16 cellular contexts compared by ENCODE assay signal in the genomic region with DNA sequence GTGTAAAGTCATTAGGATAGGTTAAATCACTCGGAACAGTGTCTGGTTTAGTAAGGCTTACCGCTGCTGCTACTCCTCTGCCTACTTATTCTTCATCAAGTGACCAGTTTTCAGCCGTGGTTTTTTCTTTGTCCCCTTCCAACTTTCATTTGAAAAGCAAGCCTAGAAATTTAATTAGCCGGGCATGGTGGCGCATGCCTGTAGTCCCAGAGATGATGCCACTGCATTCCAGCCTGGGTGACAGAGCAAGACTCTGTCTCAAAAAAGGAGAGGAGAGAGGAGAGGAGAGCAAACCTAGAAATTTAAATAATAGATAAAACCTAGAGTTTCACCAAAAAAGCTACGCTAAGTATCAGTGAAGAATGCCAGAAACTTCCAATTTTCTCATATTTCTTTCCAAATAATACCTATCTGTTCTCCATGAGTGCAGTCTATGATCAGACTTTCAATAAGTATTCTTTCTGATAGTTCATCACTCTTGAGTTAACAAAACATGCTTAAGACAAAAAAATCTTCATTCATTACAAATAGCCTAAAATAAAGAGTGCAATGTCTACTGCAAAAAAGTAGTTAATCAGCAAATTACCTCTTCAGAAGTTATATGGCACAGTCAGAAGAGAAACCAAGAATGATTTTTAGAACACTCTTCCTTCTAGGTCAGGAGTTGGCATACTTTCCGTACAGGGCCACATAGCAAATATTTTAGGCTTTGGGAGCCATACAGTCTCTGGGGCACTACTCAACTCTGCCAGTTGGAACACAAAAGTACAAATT. TPM values are rescaled to one million over a fixed set of nuclear protein-coding genes. Genes with fewer than 3 reads are reported as not detected.
DNase-seq lines count a peak whose midpoint lies in the region; ATAC-seq and TF ChIP-seq lines count a peak whose summit lies in the region.
"Had no signal": no experiment of that assay in that cellular context is flagged by ENCODE, and none has a peak within 500 bp of the region (broad histone marks: within the 10 kb centered on the region; RNA-seq: fewer than 3 reads in every experiment).

No MANE protein-coding gene starts in this region.

- H3K9me3 ChIP-seq in ascending aorta (no peaks in the 10 kb centered on the region), sigmoid colon (no peaks in the 10 kb centered on the region)
- H3K9me3 ChIP-seq: SJCRH30 had no signal

- peaks cover 100% of the 10 kb centered on the region for H3K79me2 ChIP-seq in GM23338 (replicated peaks; ENCODE audit: insufficient read depth)

- H3K4me3 ChIP-seq in GM23338 (no peak overlapping the region), ascending aorta (no peak overlapping the region), sigmoid colon (no peak overlapping the region)
- H3K4me3 ChIP-seq: SJCRH30 had no signal

- H3K4me2 ChIP-seq in GM23338: no peak overlapping the region

- no peak for DNase-seq in GM23338 (ENCODE audit: low spot score)
- DNase-seq in ascending aorta (ENCODE audit: low spot score in 2 of 2): no peak
- no peak for DNase-seq in glutamatergic neuron
- DNase-seq in sigmoid colon: no peak
- DNase-seq in GM20000 (ENCODE audit: low spot score): no peak
- DNase-seq in GF-D8 (lab: John Stamatoyannopoulos, UW): no peak
- DNase-seq: activated CD4-positive, alpha-beta T cell treated with anti-CD3 and anti-CD28 coated beads, Interleukin-2, amount 10 ng/mL, durations not matched to agents 24 days and 14 days; activated naive CD8-positive, alpha-beta T cell treated with anti-CD3 and anti-CD28 coated beads, Interleukin-2, amount 10 ng/mL, durations not matched to agents 7 days and 5 days; GDM1; midbrain; NCI-H1105 had no signal

- H3K36me3 Mint-ChIP-seq in GM23338 (ENCODE audit: low read depth) (no peaks in the 10 kb centered on the region; the same call in 2 of the 3 replicates), glutamatergic neuron (ENCODE audit: unreplicated experiment) (peaks cover 5% of the 10 kb centered on the region)

- ATAC-seq in GM23338 (no peak), GM18861 (IDR thresholded peaks at IDR 0.05; ENCODE audit: unreplicated experiment) (no peak), GM19035 (IDR thresholded peaks at IDR 0.05; ENCODE audit: unreplicated experiment) (no peak)
- ATAC-seq: stimulated activated memory B cell treated with anti-CD40 and anti-IgM and Interleukin-4, amounts not matched to agents 10 μg/mL and 1 μg/mL and 100 μg/mL, for 72 hours had no signal

- H3K4me3 Mint-ChIP-seq in GM23338 (no peak overlapping the region), glutamatergic neuron (ENCODE audit: unreplicated experiment) (peak overlapping the region; percentile 72)
- H3K4me3 Mint-ChIP-seq: activated CD4-positive, alpha-beta T cell treated with anti-CD3 and anti-CD28 coated beads, Interleukin-2, amount 10 ng/mL, durations not matched to agents 24 days and 14 days; activated naive CD8-positive, alpha-beta T cell treated with anti-CD3 and anti-CD28 coated beads, Interleukin-2, amount 10 ng/mL, durations not matched to agents 7 days and 5 days; central memory CD8-positive, alpha-beta T cell; stimulated activated memory B cell treated with anti-CD40 and anti-IgM and Interleukin-4, amounts not matched to agents 10 μg/mL and 1 μg/mL and 100 μg/mL, for 72 hours had no signal

- H4K20me1 ChIP-seq in GM23338 (replicated peaks; ENCODE audit: insufficient read depth): peaks cover 73% of the 10 kb centered on the region

- H3K27ac Mint-ChIP-seq in GM23338 (peak overlapping the region; percentile 86), glutamatergic neuron (ENCODE audit: unreplicated experiment) (peak overlapping the region; percentile 94)
- H3K27ac Mint-ChIP-seq: stimulated activated memory B cell treated with anti-CD40 and anti-IgM and Interleukin-4, amounts not matched to agents 10 μg/mL and 1 μg/mL and 100 μg/mL, for 72 hours had no signal

- H3F3A ChIP-seq in GM23338 (replicated peaks; ENCODE audit: low read depth): no peaks in the 10 kb centered on the region

- 79 to 93% methylated on average over 7 of the region's 7 CpGs for WGBS in sigmoid colon, 2 donors

- no peaks in the 10 kb centered on the region; the same call in 1 of the 2 replicates for H3K36me3 ChIP-seq in GM23338 (ENCODE audit: insufficient read depth)
- no peaks in the 10 kb centered on the region for H3K36me3 ChIP-seq in ascending aorta
- H3K36me3 ChIP-seq in sigmoid colon: peaks cover 0 to 11% (median 0%) of the 10 kb centered on the region in 4 donors
- H3K36me3 ChIP-seq: SJCRH30 had no signal

- H3K9me3 Mint-ChIP-seq in GM23338 (no peaks in the 10 kb centered on the region), glutamatergic neuron (ENCODE audit: unreplicated experiment) (peaks cover 1% of the 10 kb centered on the region)
- H3K9me3 Mint-ChIP-seq: activated CD4-positive, alpha-beta T cell treated with anti-CD3 and anti-CD28 coated beads, Interleukin-2, amount 10 ng/mL, durations not matched to agents 24 days and 14 days; activated naive CD8-positive, alpha-beta T cell treated with anti-CD3 and anti-CD28 coated beads, Interleukin-2, amount 10 ng/mL, durations not matched to agents 7 days and 5 days; central memory CD8-positive, alpha-beta T cell; stimulated activated memory B cell treated with anti-CD40 and anti-IgM and Interleukin-4, amounts not matched to agents 10 μg/mL and 1 μg/mL and 100 μg/mL, for 72 hours had no signal

- H3K27me3 ChIP-seq in GM23338 (ENCODE audit: insufficient read depth) (no peaks in the 10 kb centered on the region), ascending aorta (no peaks in the 10 kb centered on the region), sigmoid colon (no peaks in the 10 kb centered on the region)
- H3K27me3 ChIP-seq: SJCRH30 had no signal

- peak overlapping the region; percentile 52 for H3K27ac ChIP-seq in GM23338 (ENCODE audit: low read depth)
- H3K27ac ChIP-seq in ascending aorta: peak overlapping the region; percentile 66 to 67
- peak overlapping the region; percentile 19 to 52 (median 46) for H3K27ac ChIP-seq in sigmoid colon
- H3K27ac ChIP-seq: SJCRH30 had no signal

- no peak for TF ChIP-seq EP300 in sigmoid colon (IDR thresholded peaks at IDR 0.05)

- intact Hi-C loops in ascending aorta (cut with DNase I) (no loop called here), sigmoid colon (cut with DNase I) (no loop called here)

- H3K9me2 ChIP-seq in GM23338 (ENCODE audit: insufficient read depth): no peaks in the 10 kb centered on the region

- no peaks in the 10 kb centered on the region for H3K27me3 Mint-ChIP-seq in GM23338 (ENCODE audit: insufficient read depth, low read depth, poor library complexity)
- H3K27me3 Mint-ChIP-seq in glutamatergic neuron (ENCODE audit: unreplicated experiment): peaks cover 2% of the 10 kb centered on the region
- H3K27me3 Mint-ChIP-seq: activated CD4-positive, alpha-beta T cell treated with anti-CD3 and anti-CD28 coated beads, Interleukin-2, amount 10 ng/mL, durations not matched to agents 24 days and 14 days; activated naive CD8-positive, alpha-beta T cell treated with anti-CD3 and anti-CD28 coated beads, Interleukin-2, amount 10 ng/mL, durations not matched to agents 7 days and 5 days; central memory CD8-positive, alpha-beta T cell; stimulated activated memory B cell treated with anti-CD40 and anti-IgM and Interleukin-4, amounts not matched to agents 10 μg/mL and 1 μg/mL and 100 μg/mL, for 72 hours had no signal

- H3K4me1 ChIP-seq in GM23338 (ENCODE audit: insufficient read depth) (peaks cover 28% of the 10 kb centered on the region), ascending aorta (peaks cover 0 to 38% of the 10 kb centered on the region in 2 donors), sigmoid colon (peaks cover 0 to 83% (median 54%) of the 10 kb centered on the region in 4 donors)
- H3K4me1 ChIP-seq: SJCRH30 had no signal

- TF ChIP-seq CTCF in GM23338 (conservative IDR thresholded peaks at IDR 0.05; ENCODE audit: low read depth in 2 of 2): no peak
- TF ChIP-seq CTCF in ascending aorta (IDR thresholded peaks at IDR 0.05): no peak
- no peak for TF ChIP-seq CTCF in glutamatergic neuron (IDR thresholded peaks at IDR 0.05; ENCODE audit: partially characterized antibody, unreplicated experiment)
- TF ChIP-seq CTCF in sigmoid colon (IDR thresholded peaks at IDR 0.05): no peak
- TF ChIP-seq CTCF in GM20000 (IDR thresholded peaks at IDR 0.05; ENCODE audit: extremely low read depth, missing control alignments): no peak

- no peak for TF ChIP-seq POLR2A in sigmoid colon (IDR thresholded peaks at IDR 0.05)

- H2AFZ ChIP-seq in GM23338: no peak overlapping the region

- H3K4me1 Mint-ChIP-seq in GM23338 (peaks cover 30% of the 10 kb centered on the region), glutamatergic neuron (ENCODE audit: low read depth, unreplicated experiment) (peaks cover 50% of the 10 kb centered on the region)

TF ChIP-seq in GM23338, 12 proteins besides CTCF, POLR2A, EP300 and RAD21:
- no peak for TF ChIP-seq EZH2phosphoT487 (IDR thresholded peaks at IDR 0.05; ENCODE audit: unreplicated experiment)
- no peak for TF ChIP-seq ETS1 (IDR thresholded peaks at IDR 0.05)
- TF ChIP-seq EZH2 (IDR thresholded peaks at IDR 0.05; ENCODE audit: low read depth, unreplicated experiment): no peak

RNA-seq across cellular contexts. Expression of gene ANKFY1, which starts 15.1 kb away (rescaled TPM):
- total RNA-seq in GM23338 (2014; rRNA removed; shearing (Covaris generic)): 44.4 and 55.2 TPM in 2 replicates
- polyA plus RNA-seq in GM23338 (2016; fragmentation: Nextera tagmentation; extraction: Ambion mirVana): 12.1 and 12.9 TPM in 2 replicates
- total RNA-seq in ascending aorta: 16.2 TPM
- total RNA-seq in glutamatergic neuron (ENCODE audit: unreplicated experiment): 80.5 TPM
- 10 to 100 TPM; 52.6 to 68.0 (median 59.8) TPM for total RNA-seq in sigmoid colon
- 10 to 100 TPM in 2 of 3 donors, 1 to 10 TPM in 1; 6.0 to 24.3 (median 10.2) TPM for polyA plus RNA-seq in sigmoid colon
